Comparison of ENCODE assay signal across 18 cellular contexts in the genomic region with DNA sequence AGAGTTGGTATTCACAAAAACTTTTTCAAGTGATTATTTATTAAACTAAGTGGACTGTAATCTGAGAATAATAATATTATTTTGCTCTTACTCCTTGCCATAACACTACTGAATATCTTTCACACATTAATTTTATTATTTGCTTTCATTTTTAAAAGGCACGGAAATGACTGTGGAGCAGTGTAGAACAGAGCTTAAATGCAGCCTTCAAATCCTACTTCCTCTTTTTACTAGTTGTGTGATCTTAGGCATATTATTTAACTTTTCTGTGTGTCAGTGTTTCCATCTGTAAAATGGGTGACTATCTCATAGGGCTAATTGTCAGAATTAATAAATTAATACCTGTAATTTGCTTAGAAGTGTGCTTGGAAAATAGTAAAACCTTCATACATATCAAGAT. TPM values are rescaled to one million over a fixed set of nuclear protein-coding genes. Genes with fewer than 3 reads are reported as not detected.
A peak's percentile ranks its signal among the peaks of the same experiment; 100 is the strongest.
DNase-seq lines count a peak whose midpoint lies in the region; ATAC-seq and TF ChIP-seq lines count a peak whose summit lies in the region.
"Had no signal": no experiment of that assay in that cellular context is flagged by ENCODE, and none has a peak within 500 bp of the region (broad histone marks: within the 10 kb centered on the region; RNA-seq: fewer than 3 reads in every experiment).

No MANE protein-coding gene starts in this region.

- no peaks in the 10 kb centered on the region for H3K27me3 ChIP-seq in left ventricle myocardium inferior (ENCODE audit: low read depth)
- H3K27me3 ChIP-seq in right atrium auricular region: no peaks in the 10 kb centered on the region
- H3K27me3 ChIP-seq in aorta (ENCODE audit: control insufficient read depth in 1 of 2, insufficient read depth in 2 of 2, low read length in 1 of 2): no peaks in the 10 kb centered on the region
- H3K27me3 ChIP-seq: ascending aorta, left lung had no signal

- peak; percentile 80 for ATAC-seq in GM21723 (IDR thresholded peaks at IDR 0.05; ENCODE audit: unreplicated experiment)
- ATAC-seq in HG03520 (IDR thresholded peaks at IDR 0.05; ENCODE audit: unreplicated experiment): peak; percentile 97
- no peak for ATAC-seq in stimulated activated naive CD8-positive, alpha-beta T cell treated with anti-CD3 and anti-CD28 coated beads, Interleukin-15, amount 100 ng/mL, for 72 hours
- ATAC-seq in aorta (ENCODE audit: low FRiP score): no peak
- ATAC-seq: activated CD4-positive, CD25-positive, alpha-beta regulatory T cell treated with anti-CD3 and anti-CD28 coated beads, Interleukin-2, amount 50 U/mL, for 24 hours; left lung had no signal

- H3K36me3 ChIP-seq in left ventricle myocardium inferior (no peaks in the 10 kb centered on the region), right atrium auricular region (no peaks in the 10 kb centered on the region), aorta (ENCODE audit: control insufficient read depth in 1 of 2, insufficient read depth in 2 of 2, low read length in 1 of 2) (no peaks in the 10 kb centered on the region)
- H3K36me3 ChIP-seq: ascending aorta, left lung had no signal

- H3K27me3 Mint-ChIP-seq in stimulated activated naive CD8-positive, alpha-beta T cell treated with anti-CD3 and anti-CD28 coated beads, Interleukin-15, amount 100 ng/mL, for 72 hours: no peaks in the 10 kb centered on the region
- H3K27me3 Mint-ChIP-seq: activated T-cell treated with anti-CD3 and anti-CD28 coated beads, Interleukin-2, amount 50 U/mL, for 24 hours had no signal

- no peaks in the 10 kb centered on the region for H3K4me1 Mint-ChIP-seq in stimulated activated naive CD8-positive, alpha-beta T cell treated with anti-CD3 and anti-CD28 coated beads, Interleukin-15, amount 100 ng/mL, for 72 hours
- H3K4me1 Mint-ChIP-seq: neural crest cell had no signal

- H3K4me1 ChIP-seq in left ventricle myocardium inferior: peaks cover 37% of the 10 kb centered on the region
- no peaks in the 10 kb centered on the region for H3K4me1 ChIP-seq in right atrium auricular region
- no peaks in the 10 kb centered on the region for H3K4me1 ChIP-seq in aorta (ENCODE audit: control insufficient read depth in 1 of 2, insufficient read depth in 2 of 2, low read length in 2 of 2)
- H3K4me1 ChIP-seq: ascending aorta had no signal

- no peak overlapping the region for H3K27ac Mint-ChIP-seq in stimulated activated naive CD8-positive, alpha-beta T cell treated with anti-CD3 and anti-CD28 coated beads, Interleukin-15, amount 100 ng/mL, for 72 hours
- H3K27ac Mint-ChIP-seq: activated T-cell treated with anti-CD3 and anti-CD28 coated beads, Interleukin-2, amount 50 U/mL, for 24 hours had no signal

- H3K4me3 ChIP-seq in left ventricle myocardium inferior: peak overlapping the region; percentile 67
- no peak overlapping the region for H3K4me3 ChIP-seq in right atrium auricular region
- H3K4me3 ChIP-seq in aorta (ENCODE audit: low read length in 2 of 2): no peak overlapping the region
- H3K4me3 ChIP-seq: ascending aorta, left lung had no signal

- no peak overlapping the region for H3K27ac ChIP-seq in left ventricle myocardium inferior (replicated peaks)
- H3K27ac ChIP-seq in right atrium auricular region: peak overlapping the region in 1 of 2 donors; percentile 15
- H3K27ac ChIP-seq in aorta (ENCODE audit: low read depth in 1 of 2, low read length in 2 of 2): no peak overlapping the region
- H3K27ac ChIP-seq: ascending aorta, left lung had no signal

- TF ChIP-seq CTCF in left ventricle myocardium inferior (IDR thresholded peaks at IDR 0.05; ENCODE audit: borderline replicate concordance) (no peak), right atrium auricular region (IDR thresholded peaks at IDR 0.05) (no peak)

- 46 to 80% methylated on average over 1 of the region's 1 CpG for WGBS in aorta, 2 donors

- DNase-seq in left ventricle myocardium inferior: no peak
- DNase-seq in right atrium auricular region (ENCODE audit: low spot score): no peak
- no peak for DNase-seq in stimulated activated naive CD8-positive, alpha-beta T cell treated with anti-CD3 and anti-CD28 coated beads, Interleukin-15, amount 100 ng/mL, for 72 hours
- DNase-seq in HUDEP-2 (lab: John Stamatoyannopoulos, UW; ENCODE audit: unreplicated experiment in 76 of 76): no peak
- DNase-seq in 8988T: no peak
- no peak for DNase-seq in aorta
- DNase-seq: activated T-cell treated with anti-CD3 and anti-CD28 coated beads, Interleukin-2, amount 50 U/mL, for 24 hours; DMS153; HCEC 1CT; left lung; NCI-H1105; NCI-H510A treated with DMSO at 0.1 percent for 48 hours; SK-N-SH had no signal

- peaks cover 0 to 7% of the 10 kb centered on the region in 2 donors for H3K9me3 Mint-ChIP-seq in stimulated activated naive CD8-positive, alpha-beta T cell treated with anti-CD3 and anti-CD28 coated beads, Interleukin-15, amount 100 ng/mL, for 72 hours
- H3K9me3 Mint-ChIP-seq: neural crest cell had no signal

- intact Hi-C loops in left ventricle myocardium inferior (cut with micrococcal nuclease) (no loop called here), aorta (cut with DNase I) (no loop called here)

- no peak overlapping the region for H3K4me3 Mint-ChIP-seq in stimulated activated naive CD8-positive, alpha-beta T cell treated with anti-CD3 and anti-CD28 coated beads, Interleukin-15, amount 100 ng/mL, for 72 hours
- H3K4me3 Mint-ChIP-seq: activated T-cell treated with anti-CD3 and anti-CD28 coated beads, Interleukin-2, amount 50 U/mL, for 24 hours; neural crest cell had no signal

- H3K9me3 ChIP-seq in left ventricle myocardium inferior (replicated peaks) (no peaks in the 10 kb centered on the region), right atrium auricular region (no peaks in the 10 kb centered on the region), aorta (ENCODE audit: control insufficient read depth, low read length) (no peaks in the 10 kb centered on the region)
- H3K9me3 ChIP-seq: ascending aorta, left lung, SK-N-SH had no signal

RNA-seq across cellular contexts. Expression of a gene that starts 55.5 kb away (rescaled TPM):
- total RNA-seq in left ventricle myocardium inferior (990 TPM), right atrium auricular region (100 to 1,000 TPM; 493 to 738 TPM), aorta (10 to 100 TPM; 30.5 to 35.9 TPM)
- polyA plus RNA-seq in aorta: under 1 TPM; 0.38 to 0.97 TPM

Comparison
In these comparisons a context has a peak if more than half of its experiments do, and no peak if none do; other contexts are left out.
1. ATAC-seq: peak in GM21723 (single experiment) and HG03520 (single experiment); none in stimulated activated naive CD8-positive, alpha-beta T cell treated with anti-CD3 and anti-CD28 coated beads, Interleukin-15, amount 100 ng/mL, for 72 hours (single experiment) and aorta (single experiment).
2. RNA of a gene that starts 55.5 kb away (total RNA-seq): 990 TPM in left ventricle myocardium inferior (single experiment) and 493 to 738 TPM in right atrium auricular region; 30.5 to 35.9 TPM in aorta; every median in the first group is over 10 times any median in the second.